ENCODE assay signal across 26 cellular contexts in the genomic region with DNA sequence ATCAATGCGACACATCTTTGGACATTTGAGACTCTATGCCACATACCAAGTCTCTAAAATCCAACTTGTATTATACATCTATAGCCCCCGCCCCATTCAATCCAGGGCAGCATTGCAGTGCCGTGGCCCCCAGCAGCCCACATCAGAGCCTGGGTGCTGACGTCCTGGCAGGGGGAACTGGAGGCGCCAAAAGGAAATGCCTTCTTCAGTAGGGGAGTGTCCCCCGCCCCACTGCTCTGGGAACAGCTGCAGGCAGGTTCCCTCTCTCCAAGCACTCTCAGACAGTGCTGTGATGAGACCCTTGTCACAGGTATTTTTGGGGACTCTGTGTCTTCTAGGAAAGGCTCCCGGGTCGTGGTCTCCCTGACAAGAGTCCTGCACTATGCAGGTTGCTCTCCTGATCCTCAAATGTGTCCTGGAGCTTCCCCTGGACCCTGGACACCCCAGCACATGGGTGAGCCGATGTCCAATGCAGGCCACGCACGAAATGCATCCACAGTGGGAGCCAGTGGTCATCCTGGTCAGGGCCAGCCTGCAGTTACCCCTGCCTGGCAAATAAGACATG.
"Had no signal": no experiment of that assay in that cellular context is flagged by ENCODE, and none has a peak within 500 bp of the region (broad histone marks: within the 10 kb centered on the region; RNA-seq: fewer than 3 reads in every experiment).

No MANE protein-coding gene starts in this region.

- FAIRE-seq: colon, endothelial cell of umbilical vein, pancreas had no signal

- H3K4me1 Mint-ChIP-seq: memory B cell; natural killer cell; stimulated activated memory B cell treated with anti-CD40 and anti-IgM and Interleukin-4, amounts not matched to agents 10 μg/mL and 1 μg/mL and 100 μg/mL, for 72 hours had no signal

- H3K27ac Mint-ChIP-seq: dendritic cell treated with granulocyte-macrophage colony-stimulating factor and Interleukin-4, amounts not matched to agents 40 ng/mL and 50 ng/mL, for 4 days; memory B cell; natural killer cell; stimulated activated memory B cell treated with anti-CD40 and anti-IgM and Interleukin-4, amounts not matched to agents 10 μg/mL and 1 μg/mL and 100 μg/mL, for 72 hours; type B pancreatic cell had no signal

- H3K27ac ChIP-seq: esophagus muscularis mucosa, foreskin keratinocyte, gastroesophageal sphincter, heart left ventricle, hepatocyte, left lung, pancreas, testis, tibial artery had no signal

- H2AFZ ChIP-seq: hepatocyte had no signal

- H3K4me3 Mint-ChIP-seq: dendritic cell treated with granulocyte-macrophage colony-stimulating factor and Interleukin-4, amounts not matched to agents 40 ng/mL and 50 ng/mL, for 4 days; memory B cell; natural killer cell; stimulated activated memory B cell treated with anti-CD40 and anti-IgM and Interleukin-4, amounts not matched to agents 10 μg/mL and 1 μg/mL and 100 μg/mL, for 72 hours; type B pancreatic cell had no signal

- H3K4me3 ChIP-seq: esophagus muscularis mucosa, gastroesophageal sphincter, heart left ventricle, hepatocyte, left lung, lung, pancreas, testis, tibial artery had no signal

- H3K36me3 Mint-ChIP-seq: natural killer cell; stimulated activated memory B cell treated with anti-CD40 and anti-IgM and Interleukin-4, amounts not matched to agents 10 μg/mL and 1 μg/mL and 100 μg/mL, for 72 hours; type B pancreatic cell had no signal

- H3K4me1 ChIP-seq: esophagus muscularis mucosa, gastroesophageal sphincter, heart left ventricle, left lung, pancreas, testis, tibial artery had no signal

- H3K4me2 ChIP-seq: hepatocyte had no signal

- H3K27me3 ChIP-seq: pancreas, testis had no signal

- H3K36me3 ChIP-seq: esophagus muscularis mucosa, gastroesophageal sphincter, heart left ventricle, left lung, pancreas, tibial artery had no signal

- DNase-seq: effector CD8-positive, alpha-beta T cell; foreskin keratinocyte; heart left ventricle; left cardiac atrium; left lung; natural killer cell; occipital lobe; pancreas; retina; stimulated activated CD4-positive, alpha-beta T cell treated with anti-CD3 and anti-CD28 coated beads, Interleukin-2, amount 100 ng/mL, for 24 hours; stimulated activated CD4-positive, alpha-beta T cell treated with anti-CD3 and anti-CD28 coated beads, Interleukin-4, amount 100 ng/mL, for 24 hours; stimulated activated naive CD8-positive, alpha-beta T cell treated with anti-CD3 and anti-CD28 coated beads, Interleukin-15, Interleukin-2, amounts not matched to agents 100 U/mL and 50 U/mL, for 24 hours; substantia nigra; testis; tibial artery had no signal

- H3K9me3 Mint-ChIP-seq: dendritic cell treated with granulocyte-macrophage colony-stimulating factor and Interleukin-4, amounts not matched to agents 40 ng/mL and 50 ng/mL, for 4 days; memory B cell; natural killer cell; stimulated activated memory B cell treated with anti-CD40 and anti-IgM and Interleukin-4, amounts not matched to agents 10 μg/mL and 1 μg/mL and 100 μg/mL, for 72 hours; type B pancreatic cell had no signal

- H3K79me2 ChIP-seq: hepatocyte had no signal

- ATAC-seq: foreskin keratinocyte; gastroesophageal sphincter; heart left ventricle; left cardiac atrium; left lung; natural killer cell; pancreas; sciatic nerve; stimulated activated memory B cell treated with anti-CD40 and anti-IgM and Interleukin-4, amounts not matched to agents 10 μg/mL and 1 μg/mL and 100 μg/mL, for 72 hours; stimulated activated naive CD8-positive, alpha-beta T cell treated with anti-CD3 and anti-CD28 coated beads, Interleukin-15, Interleukin-2, amounts not matched to agents 100 U/mL and 50 U/mL, for 24 hours had no signal

- H3K9me3 ChIP-seq: pancreas, testis, tibial artery had no signal
